Comparison of ENCODE assay signal across 9 cellular contexts in genomic region chr1:91282695-91283420, GRCh38.
DNase-seq lines count a peak whose midpoint lies in the region; ATAC-seq and TF ChIP-seq lines count a peak whose summit lies in the region.
"Had no signal": no experiment of that assay in that cellular context is flagged by ENCODE, and none has a peak within 500 bp of the region (broad histone marks: within the 10 kb centered on the region; RNA-seq: fewer than 3 reads in every experiment).

No MANE protein-coding gene starts in this region.

- H3K27ac ChIP-seq in GM23338 (ENCODE audit: low read depth), result no peak overlapping the region

- no peaks in the 10 kb centered on the region for H3K27me3 ChIP-seq in GM23338 (ENCODE audit: insufficient read depth)

- H3F3A ChIP-seq in GM23338 (replicated peaks; ENCODE audit: low read depth), result no peaks in the 10 kb centered on the region

- H2AFZ ChIP-seq in GM23338, result no peak overlapping the region

- peaks cover 5% of the 10 kb centered on the region; the same call in 2 of the 3 replicates for H3K9me3 Mint-ChIP-seq in GM23338
- H3K9me3 Mint-ChIP-seq: dendritic cell treated with granulocyte-macrophage colony-stimulating factor and Interleukin-4, amounts not matched to agents 40 ng/mL and 50 ng/mL, for 4 days had no signal

- no peaks in the 10 kb centered on the region for H3K4me1 ChIP-seq in GM23338 (ENCODE audit: insufficient read depth)

- H3K4me2 ChIP-seq in GM23338, result no peak overlapping the region

- intact Hi-C loops in left colon (cut with DNase I, micrococcal nuclease), result loop anchor here (5.0 to 10.0 kb wide), 2 partner anchors 119 to 642 kb away; partner anchors contain the start of gene HFM1 (in 1 of the 2)

- peak overlapping the region; percentile 80 for H3K27ac Mint-ChIP-seq in GM23338
- H3K27ac Mint-ChIP-seq: dendritic cell treated with granulocyte-macrophage colony-stimulating factor and Interleukin-4, amounts not matched to agents 40 ng/mL and 50 ng/mL, for 4 days had no signal

- H3K79me2 ChIP-seq in GM23338 (replicated peaks; ENCODE audit: insufficient read depth), result no peaks in the 10 kb centered on the region

- no peaks in the 10 kb centered on the region for H3K9me2 ChIP-seq in GM23338 (ENCODE audit: insufficient read depth)

- H4K20me1 ChIP-seq in GM23338 (replicated peaks; ENCODE audit: insufficient read depth), result no peaks in the 10 kb centered on the region

- H3K27me3 Mint-ChIP-seq in GM23338 (ENCODE audit: insufficient read depth, low read depth, poor library complexity), result peaks cover 2% of the 10 kb centered on the region
- H3K27me3 Mint-ChIP-seq: dendritic cell treated with granulocyte-macrophage colony-stimulating factor and Interleukin-4, amounts not matched to agents 40 ng/mL and 50 ng/mL, for 4 days had no signal

- no peak overlapping the region for H3K4me3 Mint-ChIP-seq in GM23338
- H3K4me3 Mint-ChIP-seq: dendritic cell treated with granulocyte-macrophage colony-stimulating factor and Interleukin-4, amounts not matched to agents 40 ng/mL and 50 ng/mL, for 4 days had no signal

- peak; percentile 88 to 96 for TF ChIP-seq CTCF in GM23338 (conservative IDR thresholded peaks at IDR 0.05; ENCODE audit: low read depth in 2 of 2)

- peaks cover 4% of the 10 kb centered on the region; the same call in 2 of the 3 replicates for H3K4me1 Mint-ChIP-seq in GM23338

- DNase-seq in DMS53 treated with DMSO at 0.1 percent for 48 hours (lab: John Stamatoyannopoulos, UW; ENCODE audit: unreplicated experiment), result peak; percentile 77
- peak; percentile 91 for DNase-seq in GM23338 (ENCODE audit: low spot score)
- DNase-seq in NCI-H146 (lab: John Stamatoyannopoulos, UW), result peak; percentile 69
- DNase-seq in T1000 (lab: John Stamatoyannopoulos, UW), result peak; percentile 40
- peak; percentile 57 for DNase-seq in cerebellum (ENCODE audit: low spot score)
- DNase-seq in left colon, result peak in 1 of 2 donors; percentile 42
- DNase-seq in stimulated activated CD4-positive, alpha-beta T cell treated with anti-CD3 and anti-CD28 coated beads, Interleukin-4, amount 100 ng/mL, for 1 hour, result peak; percentile 19

- no peak overlapping the region for H3K4me3 ChIP-seq in GM23338

- no peaks in the 10 kb centered on the region for H3K36me3 ChIP-seq in GM23338 (ENCODE audit: insufficient read depth)

- peaks cover 6% of the 10 kb centered on the region; the same call in 2 of the 3 replicates for H3K36me3 Mint-ChIP-seq in GM23338 (ENCODE audit: low read depth)

- peak; percentile 75 for ATAC-seq in GM23338
- peak; percentile 54 for ATAC-seq in left colon
- ATAC-seq in GM21723 (IDR thresholded peaks at IDR 0.05; ENCODE audit: unreplicated experiment), result no peak

TF ChIP-seq in GM23338, 12 proteins besides CTCF, POLR2A, EP300 and RAD21 (continues in another document):
- no peak for TF ChIP-seq ETS1 (IDR thresholded peaks at IDR 0.05)
- no peak for TF ChIP-seq STAT1 (IDR thresholded peaks at IDR 0.05; ENCODE audit: unreplicated experiment)
- TF ChIP-seq REST (IDR thresholded peaks at IDR 0.05; ENCODE audit: unreplicated experiment), result no peak
- TF ChIP-seq ZNF462 (CRISPR knock-in tag; IDR thresholded peaks at IDR 0.05), result no peak
- no peak for TF ChIP-seq CREB1 (CRISPR knock-in tag; IDR thresholded peaks at IDR 0.05; ENCODE audit: low read depth)
- TF ChIP-seq JUNB (IDR thresholded peaks at IDR 0.05; ENCODE audit: unreplicated experiment), result no peak
- TF ChIP-seq ZNF331 (CRISPR knock-in tag; IDR thresholded peaks at IDR 0.05; ENCODE audit: low read depth), result no peak
- TF ChIP-seq ZNF114 (CRISPR knock-in tag; IDR thresholded peaks at IDR 0.05), result no peak
- no peak for TF ChIP-seq EZH2phosphoT487 (IDR thresholded peaks at IDR 0.05; ENCODE audit: unreplicated experiment)
